In the genomic region with DNA sequence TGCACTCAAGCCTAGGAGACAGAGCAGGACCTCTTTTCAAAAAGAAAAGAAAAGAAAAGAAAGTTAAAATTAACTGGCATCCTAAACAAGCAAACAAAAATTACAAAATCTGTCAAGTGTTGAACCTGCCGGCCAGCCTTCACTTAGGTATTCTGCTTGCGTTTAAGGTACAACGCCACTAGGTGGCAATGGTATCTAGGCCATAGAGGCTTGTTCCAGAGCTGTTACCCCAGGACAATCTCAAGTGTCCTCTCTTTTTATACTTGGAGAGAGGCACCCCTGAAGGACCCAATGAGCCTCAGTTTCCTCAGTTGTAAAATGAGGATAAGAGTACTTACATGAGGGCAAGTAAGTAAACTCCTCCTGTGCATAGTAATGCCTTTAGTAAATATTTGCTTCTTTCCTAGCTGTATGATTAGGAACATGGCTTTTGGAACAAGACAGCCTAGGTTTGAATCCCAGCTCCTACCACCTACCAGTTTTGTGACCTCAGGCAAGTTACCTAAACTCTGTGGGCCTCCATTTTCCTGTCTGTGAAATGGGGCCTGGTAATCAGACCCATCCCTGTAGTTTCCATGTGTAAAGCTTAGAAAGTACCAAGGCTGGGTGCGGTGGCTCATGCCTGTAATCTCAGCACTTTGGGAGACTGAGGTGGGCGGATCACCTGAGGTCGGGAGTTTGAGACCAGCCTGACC, we compare ENCODE assay signal across 8 cellular contexts. TPM values are rescaled to one million over a fixed set of nuclear protein-coding genes. Genes with fewer than 3 reads are reported as not detected.
A peak's percentile ranks its signal among the peaks of the same experiment; 100 is the strongest.
DNase-seq lines count a peak whose midpoint lies in the region; ATAC-seq and TF ChIP-seq lines count a peak whose summit lies in the region.

No MANE protein-coding gene starts in this region.

- H3K9me2 ChIP-seq in hepatocyte (replicated peaks; ENCODE audit: insufficient read depth): no peaks in the 10 kb centered on the region

- no peak overlapping the region for H2BK120ac ChIP-seq in IMR-90 (ENCODE audit: low read depth, low read length)

- no peaks in the 10 kb centered on the region for H3K79me1 ChIP-seq in IMR-90 (ENCODE audit: low read depth in 1 of 2, low read length in 2 of 2)

- no peaks in the 10 kb centered on the region for H3K9me3 Mint-ChIP-seq in activated naive CD8-positive, alpha-beta T cell treated with anti-CD3 and anti-CD28 coated beads, Interleukin-2, amount 10 ng/mL, durations not matched to agents 7 days and 5 days

- H3K4me1 Mint-ChIP-seq in activated naive CD8-positive, alpha-beta T cell treated with anti-CD3 and anti-CD28 coated beads, Interleukin-2, amount 10 ng/mL, durations not matched to agents 7 days and 5 days: peaks cover under 1% of the 10 kb centered on the region

- H2BK5ac ChIP-seq in IMR-90 (ENCODE audit: low read depth, low read length, poor library complexity, severe bottlenecking): no peak overlapping the region

- H3K36me3 ChIP-seq in IMR-90 (ENCODE audit: control insufficient read depth, insufficient read depth, low read length): no peaks in the 10 kb centered on the region
- H3K36me3 ChIP-seq in hepatocyte (replicated peaks; ENCODE audit: insufficient read depth, low read depth): no peaks in the 10 kb centered on the region
- no peaks in the 10 kb centered on the region for H3K36me3 ChIP-seq in MG63

- POLR2A ChIA-PET in IMR-90 (lab: Charles Lee; ENCODE audit: unreplicated experiment): no interaction called here
- POLR2A ChIA-PET in activated naive CD8-positive, alpha-beta T cell treated with anti-CD3 and anti-CD28 coated beads, Interleukin-2, amount 10 ng/mL, durations not matched to agents 7 days and 5 days (lab: Charles Lee): no interaction called here

- no peak overlapping the region for H2BK15ac ChIP-seq in IMR-90 (ENCODE audit: low read depth, low read length)

- H3K27me3 ChIP-seq in IMR-90 (ENCODE audit: control insufficient read depth, insufficient read depth, low read length) (peaks cover 17% of the 10 kb centered on the region), hepatocyte (peaks cover 3% of the 10 kb centered on the region), MG63 (no peaks in the 10 kb centered on the region)

- H2AK5ac ChIP-seq in IMR-90 (ENCODE audit: low read depth, low read length): no peak overlapping the region

- ATAC-seq in IMR-90 (ENCODE audit: low read depth): peak; percentile 70
- ATAC-seq in activated naive CD8-positive, alpha-beta T cell treated with anti-CD3 and anti-CD28 coated beads, Interleukin-2, amount 10 ng/mL, durations not matched to agents 7 days and 5 days (ENCODE audit: low read depth): peak; percentile 65
- ATAC-seq in GM18505 (IDR thresholded peaks at IDR 0.05; ENCODE audit: unreplicated experiment): no peak

- 17% methylated on average over 2 of the region's 6 CpGs; no CpG with 5 or more reads in 1 of the 2 experiments for WGBS in IMR-90 (ENCODE audit: extremely low coverage in 2 of 2, insufficient read length in 1 of 2), 2 experiments
- 53% methylated on average over 6 of the region's 6 CpGs for WGBS in hepatocyte (ENCODE audit: low lambda C conversion rate, missing lambda C conversion rate)

- H3K4me3 Mint-ChIP-seq in activated naive CD8-positive, alpha-beta T cell treated with anti-CD3 and anti-CD28 coated beads, Interleukin-2, amount 10 ng/mL, durations not matched to agents 7 days and 5 days: no peak overlapping the region

- BruUV-seq in IMR-90 (replicated peaks; lab: Mats Ljungman, UMichigan): no TSS peak

- DNase-seq in DMS114 treated with DMSO at 0.1 percent for 48 hours (lab: John Stamatoyannopoulos, UW; ENCODE audit: unreplicated experiment) (peak; percentile 49), IMR-90 (peak; percentile 48), SK-N-DZ (ENCODE audit: low spot score) (peak; percentile 53), hepatocyte (ENCODE audit: low spot score) (peak; percentile 75), MG63 (no peak)
- no peak for DNase-seq in activated naive CD8-positive, alpha-beta T cell treated with anti-CD3 and anti-CD28 coated beads, Interleukin-2, amount 10 ng/mL, durations not matched to agents 7 days and 5 days
- DNase-seq in stimulated activated CD4-positive, alpha-beta T cell treated with anti-CD3 and anti-CD28 coated beads, Interleukin-2, amount 100 ng/mL, for 24 hours: peak; percentile 41 to 57

- no peak overlapping the region for H2AK9ac ChIP-seq in IMR-90 (replicated peaks; ENCODE audit: low read depth, low read length, poor library complexity)

- H3K4me2 ChIP-seq in IMR-90 (ENCODE audit: low read depth, low read length) (no peak overlapping the region), hepatocyte (no peak overlapping the region)

- no peak overlapping the region for H3K9ac ChIP-seq in IMR-90 (ENCODE audit: low read depth, low read length)

- no peaks in the 10 kb centered on the region for H4K20me1 ChIP-seq in IMR-90 (ENCODE audit: insufficient read depth, low read length)
- H4K20me1 ChIP-seq in hepatocyte (ENCODE audit: insufficient read depth, poor library complexity, severe bottlenecking): no peaks in the 10 kb centered on the region

- no peak overlapping the region for H3K27ac Mint-ChIP-seq in activated naive CD8-positive, alpha-beta T cell treated with anti-CD3 and anti-CD28 coated beads, Interleukin-2, amount 10 ng/mL, durations not matched to agents 7 days and 5 days

- H3K4me1 ChIP-seq in IMR-90 (ENCODE audit: control insufficient read depth, insufficient read depth, low read length): peaks cover 2% of the 10 kb centered on the region; the same call in 1 of the 2 replicates
- H3K4me1 ChIP-seq in hepatocyte (ENCODE audit: insufficient read depth): no peaks in the 10 kb centered on the region

- H3K18ac ChIP-seq in IMR-90 (ENCODE audit: low read depth, low read length): no peak overlapping the region

- no peaks in the 10 kb centered on the region; the same call in 1 of the 2 replicates for H3K9me1 ChIP-seq in IMR-90 (ENCODE audit: insufficient read depth, low read length)

- H3K9me3 ChIP-seq in IMR-90 (ENCODE audit: control insufficient read depth, insufficient read depth, low read length) (no peaks in the 10 kb centered on the region), hepatocyte (ENCODE audit: low read depth) (no peaks in the 10 kb centered on the region), MG63 (no peaks in the 10 kb centered on the region)

- in situ Hi-C loops in IMR-90 (cut with MboI; ENCODE audit: low sequenced_read_pairs): no loop called here

- intact Hi-C loops in IMR-90 (cut with micrococcal nuclease): loop anchor here (1.0 kb wide), 1 partner anchor 149 kb away; no protein-coding TSS in a partner anchor

- H4K5ac ChIP-seq in IMR-90 (ENCODE audit: low read depth, low read length): no peak overlapping the region

- no peak overlapping the region for H3K56ac ChIP-seq in IMR-90 (ENCODE audit: extremely low read depth, insufficient read depth, low read length)

- H3K27ac ChIP-seq in IMR-90 (ENCODE audit: insufficient read depth, low read length): no peak overlapping the region
- no peak overlapping the region for H3K27ac ChIP-seq in hepatocyte

- dilution Hi-C loops in IMR-90 (cut with HindIII; ENCODE audit: low sequenced_read_pairs, unreplicated experiment): no loop called here

- H3K36me3 Mint-ChIP-seq in activated naive CD8-positive, alpha-beta T cell treated with anti-CD3 and anti-CD28 coated beads, Interleukin-2, amount 10 ng/mL, durations not matched to agents 7 days and 5 days: no peaks in the 10 kb centered on the region

- H4K8ac ChIP-seq in IMR-90 (ENCODE audit: low read depth in 2 of 2, low read length in 2 of 2): no peak overlapping the region

- H3K4me3 ChIP-seq in IMR-90 (ENCODE audit: insufficient read depth, low read depth, low read length) (no peak overlapping the region), hepatocyte (no peak overlapping the region), MG63 (no peak overlapping the region)

- no peaks in the 10 kb centered on the region for H3K79me2 ChIP-seq in hepatocyte

- no peak overlapping the region for H4K91ac ChIP-seq in IMR-90 (ENCODE audit: insufficient read depth, low read depth, low read length)

- TF ChIP-seq CTCF in IMR-90 (conservative IDR thresholded peaks at IDR 0.05; ENCODE audit: low read depth, low read length) (peak; percentile 70), hepatocyte (IDR thresholded peaks at IDR 0.05; ENCODE audit: poor library complexity) (peak; percentile 80)

- no peak overlapping the region for H3K14ac ChIP-seq in IMR-90 (replicated peaks; ENCODE audit: low read depth, low read length)

- peaks cover 24% of the 10 kb centered on the region for H3K27me3 Mint-ChIP-seq in activated naive CD8-positive, alpha-beta T cell treated with anti-CD3 and anti-CD28 coated beads, Interleukin-2, amount 10 ng/mL, durations not matched to agents 7 days and 5 days

- no peak overlapping the region for H3K23ac ChIP-seq in IMR-90 (ENCODE audit: low read depth, low read length)

- H3K4ac ChIP-seq in IMR-90 (ENCODE audit: low read depth, low read length): no peak overlapping the region

- TF ChIP-seq RAD21 in IMR-90 (IDR thresholded peaks at IDR 0.05; ENCODE audit: low read length): peak; percentile 86

- CTCF ChIA-PET in IMR-90 (lab: Yijun Ruan, JAX): interaction anchor here (0.6 to 1.8 kb wide), 4 partner anchors 15 to 149 kb away, joined by 3 to 8 read pairs (median 4); no protein-coding TSS in a partner anchor

- no peak overlapping the region for H2AFZ ChIP-seq in IMR-90 (replicated peaks; ENCODE audit: low read length, poor library complexity)
- H2AFZ ChIP-seq in hepatocyte: no peak overlapping the region

- no peak for TF ChIP-seq POLR2A in IMR-90 (IDR thresholded peaks at IDR 0.05; ENCODE audit: low read depth, low read length)
- no peak for TF ChIP-seq POLR2A in GM18505 (IDR thresholded peaks at IDR 0.05; ENCODE audit: borderline replicate concordance, extremely low read depth, insufficient read depth, insufficient read length)

- H2BK20ac ChIP-seq in IMR-90 (ENCODE audit: low read depth, low read length): no peak overlapping the region

RNA-seq across cellular contexts. Expression of a gene that starts 5.8 kb away (rescaled TPM):
- total RNA-seq in IMR-90 (2012; rRNA removed) (not detected in 2 replicates), hepatocyte (0.37 TPM in 1 of 2 replicates, not detected in the other)
- polyA plus RNA-seq in IMR-90 (2012; rRNA removed) (0.02 and 0.03 TPM in 2 replicates), hepatocyte (0.05 and 0.33 TPM in 2 replicates)
- polyA plus RNA-seq in IMR-90 (2012; cell fraction: cytosol; rRNA removed): 0.02 TPM in 1 of 2 replicates, not detected in the other
- polyA plus RNA-seq in IMR-90 (2012; cell fraction: nucleus; rRNA removed; ENCODE audit: low replicate concordance): 0.10 and 0.15 TPM in 2 replicates
- 0.06 and 0.08 TPM in 2 replicates for polyA plus RNA-seq in SK-N-DZ (2014; cell fraction: cytosol; rRNA removed)
- 0.09 TPM in 1 of 2 replicates, not detected in the other for polyA plus RNA-seq in SK-N-DZ (2014; cell fraction: nucleus; rRNA removed)
- 1 to 10 TPM; 3.1 to 4.5 TPM for total RNA-seq in activated naive CD8-positive, alpha-beta T cell treated with anti-CD3 and anti-CD28 coated beads, Interleukin-2, amount 10 ng/mL, durations not matched to agents 7 days and 5 days
- total RNA-seq in MG63 (2014; rRNA removed; shearing (Covaris generic); ENCODE audit: low replicate concordance): not detected in 2 replicates

RNA-seq across cellular contexts. Expression of a gene that starts 34.2 kb away (rescaled TPM):
- total RNA-seq in IMR-90 (2012; rRNA removed) (3,662 and 5,584 TPM in 2 replicates), hepatocyte (1,824 and 2,302 TPM in 2 replicates)
- polyA plus RNA-seq in IMR-90 (2012; rRNA removed) (4,105 and 5,462 TPM in 2 replicates), hepatocyte (518 and 544 TPM in 2 replicates)
- polyA plus RNA-seq in IMR-90 (2012; cell fraction: cytosol; rRNA removed): 6,022 and 9,107 TPM in 2 replicates
- polyA plus RNA-seq in IMR-90 (2012; cell fraction: nucleus; rRNA removed; ENCODE audit: low replicate concordance): 1,293 and 1,327 TPM in 2 replicates
- polyA plus RNA-seq in SK-N-DZ (2014; cell fraction: cytosol; rRNA removed): 8,232 and 8,575 TPM in 2 replicates
- polyA plus RNA-seq in SK-N-DZ (2014; cell fraction: nucleus; rRNA removed): 3,567 and 4,317 TPM in 2 replicates
- 1,000 to 10,000 TPM; 1,507 to 1,529 TPM for total RNA-seq in activated naive CD8-positive, alpha-beta T cell treated with anti-CD3 and anti-CD28 coated beads, Interleukin-2, amount 10 ng/mL, durations not matched to agents 7 days and 5 days
- 2,114 and 2,633 TPM in 2 replicates for total RNA-seq in MG63 (2014; rRNA removed; shearing (Covaris generic); ENCODE audit: low replicate concordance)

Comparison
In these comparisons a context has a peak if more than half of its experiments do, and no peak if none do; other contexts are left out.
1. DNase-seq: peak in DMS114 treated with DMSO at 0.1 percent for 48 hours (single experiment), IMR-90 (single experiment), SK-N-DZ (single experiment), hepatocyte (single experiment) and stimulated activated CD4-positive, alpha-beta T cell treated with anti-CD3 and anti-CD28 coated beads, Interleukin-2, amount 100 ng/mL, for 24 hours (2 of 2); none in activated naive CD8-positive, alpha-beta T cell treated with anti-CD3 and anti-CD28 coated beads, Interleukin-2, amount 10 ng/mL, durations not matched to agents 7 days and 5 days (single experiment) and MG63 (single experiment).